8 cellular contexts compared by ENCODE assay signal in the genomic region with DNA sequence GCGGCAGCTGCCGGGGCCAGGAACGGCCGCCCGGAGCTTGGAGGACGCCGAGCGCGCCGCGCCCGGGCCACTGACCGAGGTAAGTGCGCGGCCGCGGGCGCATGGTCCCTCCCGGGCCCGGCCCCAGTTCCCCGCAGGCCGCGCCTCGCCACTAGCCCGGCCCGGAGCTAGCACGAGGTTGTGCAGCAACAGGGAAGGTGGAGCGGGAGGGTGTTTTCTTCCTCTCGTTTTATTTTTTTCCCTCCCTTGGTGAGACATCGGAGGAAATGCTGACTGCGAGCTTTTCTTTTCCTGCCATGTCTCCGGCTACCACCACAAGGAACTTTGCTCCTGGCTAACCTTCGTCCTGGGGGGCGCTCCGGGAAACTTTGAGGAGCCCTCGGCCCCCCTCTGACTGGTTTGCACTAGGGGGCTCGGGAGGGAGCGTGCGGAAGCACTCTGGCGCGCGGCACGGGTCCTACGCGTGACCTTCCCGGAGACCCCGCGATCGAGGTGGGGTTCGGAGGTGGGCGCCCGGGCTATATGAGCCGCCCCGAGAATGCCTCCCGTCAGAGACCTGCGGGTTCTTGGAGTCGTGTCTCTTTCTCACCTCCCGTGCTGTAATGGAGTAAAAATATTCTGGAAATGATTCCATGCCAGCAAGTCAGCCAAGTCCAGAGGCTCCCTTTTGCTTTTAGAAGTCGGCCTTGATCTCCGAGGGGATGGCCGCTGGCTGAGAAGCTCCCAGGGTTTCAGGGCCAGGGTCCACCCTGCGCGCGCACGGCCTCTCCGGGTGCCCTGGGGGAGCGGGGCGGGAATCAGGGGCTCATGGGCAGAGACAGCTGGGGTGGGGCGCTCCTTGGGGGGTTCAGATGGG.
DNase-seq lines count a peak whose midpoint lies in the region; ATAC-seq lines count a peak whose summit lies in the region.

No MANE protein-coding gene starts in this region.

- no peaks in the 10 kb centered on the region for H3K9me3 Mint-ChIP-seq in stimulated activated naive CD8-positive, alpha-beta T cell treated with anti-CD3 and anti-CD28 coated beads, Interleukin-15, amount 100 ng/mL, for 72 hours

- no peak overlapping the region for H3K27ac Mint-ChIP-seq in stimulated activated naive CD8-positive, alpha-beta T cell treated with anti-CD3 and anti-CD28 coated beads, Interleukin-15, amount 100 ng/mL, for 72 hours

- ATAC-seq in stimulated activated naive CD8-positive, alpha-beta T cell treated with anti-CD3 and anti-CD28 coated beads, Interleukin-15, amount 100 ng/mL, for 72 hours = no peak
- ATAC-seq in GM18858 (IDR thresholded peaks at IDR 0.05; ENCODE audit: unreplicated experiment) = no peak

- DNase-seq in DMS53 (lab: John Stamatoyannopoulos, UW) = peak; percentile 43
- no peak for DNase-seq in DMS53 treated with DMSO at 0.1 percent for 48 hours (lab: John Stamatoyannopoulos, UW; ENCODE audit: unreplicated experiment)
- peak; percentile 14 for DNase-seq in amniotic epithelial cell (ENCODE audit: low read depth)
- DNase-seq in iPS-NIHi7 (ENCODE audit: extremely low spot score) = peak; percentile 45
- DNase-seq in stimulated activated naive CD8-positive, alpha-beta T cell treated with anti-CD3 and anti-CD28 coated beads, Interleukin-15, amount 100 ng/mL, for 72 hours = no peak
- no peak for DNase-seq in NCI-H2196 (lab: John Stamatoyannopoulos, UW; ENCODE audit: unreplicated experiment)
- DNase-seq in amygdala (lab: John Stamatoyannopoulos, UW) = no peak

- H3K4me3 Mint-ChIP-seq in stimulated activated naive CD8-positive, alpha-beta T cell treated with anti-CD3 and anti-CD28 coated beads, Interleukin-15, amount 100 ng/mL, for 72 hours = peak overlapping the region; percentile 56 to 78

- peaks cover 80% of the 10 kb centered on the region for H3K27me3 Mint-ChIP-seq in stimulated activated naive CD8-positive, alpha-beta T cell treated with anti-CD3 and anti-CD28 coated beads, Interleukin-15, amount 100 ng/mL, for 72 hours

- H3K4me1 Mint-ChIP-seq in stimulated activated naive CD8-positive, alpha-beta T cell treated with anti-CD3 and anti-CD28 coated beads, Interleukin-15, amount 100 ng/mL, for 72 hours = peaks cover 16% of the 10 kb centered on the region

Comparison
In these comparisons a context has a peak if more than half of its experiments do, and no peak if none do; other contexts are left out.
1. DNase-seq: peak in DMS53 (single experiment), amniotic epithelial cell (single experiment) and iPS-NIHi7 (single experiment); none in DMS53 treated with DMSO at 0.1 percent for 48 hours (single experiment), stimulated activated naive CD8-positive, alpha-beta T cell treated with anti-CD3 and anti-CD28 coated beads, Interleukin-15, amount 100 ng/mL, for 72 hours (0 of 2), NCI-H2196 (single experiment) and amygdala (0 of 56).